Comparison of ENCODE assay signal across 14 cellular contexts in genomic region chr5:177434437-177434836, GRCh38. TPM values are rescaled to one million over a fixed set of nuclear protein-coding genes. Genes with fewer than 3 reads are reported as not detected.
A peak's percentile ranks its signal among the peaks of the same experiment; 100 is the strongest.
DNase-seq lines count a peak whose midpoint lies in the region; ATAC-seq and TF ChIP-seq lines count a peak whose summit lies in the region.
"Had no signal": no experiment of that assay in that cellular context is flagged by ENCODE, and none has a peak within 500 bp of the region (broad histone marks: within the 10 kb centered on the region; RNA-seq: fewer than 3 reads in every experiment).

No MANE protein-coding gene starts in this region.

- H3K27ac Mint-ChIP-seq in CD4-positive, alpha-beta T cell: peak overlapping the region; percentile 93
- peak overlapping the region; percentile 62 for H3K27ac Mint-ChIP-seq in T-helper 1 cell treated with Interleukin-12 subunit alpha and Interleukin-12 subunit beta and Interleukin-4 antibody, amounts not matched to agents 30 μg/mL and 1 μg/mL, for 36 hours
- H3K27ac Mint-ChIP-seq in activated T-helper 1 cell treated with anti-CD3 and anti-CD28 coated beads, Interleukin-12 subunit alpha, Interleukin-12 subunit beta, Interleukin-2, Interleukin-4 antibody, amounts not matched to agents 30 ng/mL and 10 ng/mL and 1 ng/mL, durations not matched to agents 14 hours and 24 hours and 36 hours: peak overlapping the region; percentile 83
- peak overlapping the region in 9 of 10 donors; percentile 83 to 95 (median 87) for H3K27ac Mint-ChIP-seq in naive thymus-derived CD8-positive, alpha-beta T cell

- H3K9ac ChIP-seq in MM.1S (ENCODE audit: low read length): no peak overlapping the region

- peak overlapping the region; percentile 92 for H3K27ac ChIP-seq in CD4-positive, alpha-beta T cell (ENCODE audit: low read depth, low read length)
- H3K27ac ChIP-seq in MM.1S (ENCODE audit: low read length): no peak overlapping the region
- H3K27ac ChIP-seq: esophagus muscularis mucosa had no signal

- H3K9me3 Mint-ChIP-seq in CD4-positive, alpha-beta T cell: no peaks in the 10 kb centered on the region
- no peaks in the 10 kb centered on the region for H3K9me3 Mint-ChIP-seq in T-helper 1 cell treated with Interleukin-12 subunit alpha and Interleukin-12 subunit beta and Interleukin-4 antibody, amounts not matched to agents 30 μg/mL and 1 μg/mL, for 36 hours
- H3K9me3 Mint-ChIP-seq in activated T-helper 1 cell treated with anti-CD3 and anti-CD28 coated beads, Interleukin-12 subunit alpha, Interleukin-12 subunit beta, Interleukin-2, Interleukin-4 antibody, amounts not matched to agents 30 ng/mL and 10 ng/mL and 1 ng/mL, durations not matched to agents 14 hours and 24 hours and 36 hours: no peaks in the 10 kb centered on the region
- H3K9me3 Mint-ChIP-seq in naive thymus-derived CD8-positive, alpha-beta T cell: no peaks in the 10 kb centered on the region

- peaks cover 80% of the 10 kb centered on the region for H3K4me1 Mint-ChIP-seq in CD4-positive, alpha-beta T cell (ENCODE audit: low read depth)
- H3K4me1 Mint-ChIP-seq in T-helper 1 cell treated with Interleukin-12 subunit alpha and Interleukin-12 subunit beta and Interleukin-4 antibody, amounts not matched to agents 30 μg/mL and 1 μg/mL, for 36 hours (ENCODE audit: low read depth): peaks cover 43% of the 10 kb centered on the region
- H3K4me1 Mint-ChIP-seq in activated T-helper 1 cell treated with anti-CD3 and anti-CD28 coated beads, Interleukin-12 subunit alpha, Interleukin-12 subunit beta, Interleukin-2, Interleukin-4 antibody, amounts not matched to agents 30 ng/mL and 10 ng/mL and 1 ng/mL, durations not matched to agents 14 hours and 24 hours and 36 hours (ENCODE audit: low read depth): peaks cover 42% of the 10 kb centered on the region
- H3K4me1 Mint-ChIP-seq in naive thymus-derived CD8-positive, alpha-beta T cell: peaks cover 21 to 90% (median 83%) of the 10 kb centered on the region in 4 donors

- no peaks in the 10 kb centered on the region for H3K27me3 ChIP-seq in CD4-positive, alpha-beta T cell (ENCODE audit: control insufficient read depth, insufficient read depth, low read length)
- H3K27me3 ChIP-seq in MM.1S (replicated peaks; ENCODE audit: insufficient read depth, low read length): no peaks in the 10 kb centered on the region
- H3K27me3 ChIP-seq: esophagus muscularis mucosa had no signal

- peaks cover 24% of the 10 kb centered on the region for H3F3A ChIP-seq in MM.1S (ENCODE audit: insufficient read depth, low read length)

- POLR2A ChIA-PET in CD4-positive, alpha-beta T cell (lab: Charles Lee): interaction anchor here (0.7 to 12.6 kb wide), 5 partner anchors 8 to 29 kb away, joined by 3 to 661 read pairs (median 6); partner anchors contain the start of genes F12, GRK6 and PRR7
- POLR2A ChIA-PET in naive thymus-derived CD8-positive, alpha-beta T cell (lab: Charles Lee): interaction anchor here (0.9 to 34.6 kb wide), 6 partner anchors 9 to 97 kb away, joined by 4 to 1530 read pairs (median 10); partner anchors contain the start of genes F12, GRK6 and PRR7

- no peaks in the 10 kb centered on the region for H4K20me1 ChIP-seq in MM.1S (ENCODE audit: insufficient read depth, low read length)

- peak; percentile 48 for ATAC-seq in CD4-positive, alpha-beta T cell (ENCODE audit: poor library complexity)
- peak in 1 of 2 donors; percentile 12 for ATAC-seq in naive thymus-derived CD8-positive, alpha-beta T cell
- ATAC-seq in GM21619 (IDR thresholded peaks at IDR 0.05; ENCODE audit: unreplicated experiment) (no peak), HG02571 (IDR thresholded peaks at IDR 0.05; ENCODE audit: unreplicated experiment) (no peak)

- H2AFZ ChIP-seq in MM.1S (ENCODE audit: low read length): no peak overlapping the region

- CTCF ChIA-PET in CD4-positive, alpha-beta T cell (lab: Charles Lee): interaction anchor here (1.3 to 2.4 kb wide), 2 partner anchors 31 to 44 kb away, joined by 4 to 16 read pairs; no protein-coding TSS in a partner anchor

- DNase-seq in CD4-positive, alpha-beta T cell: peak in 5 of 10 experiments; percentile 31 to 52 (median 45)
- no peak for DNase-seq in activated T-helper 1 cell treated with anti-CD3 and anti-CD28 coated beads, Interleukin-12 subunit alpha, Interleukin-12 subunit beta, Interleukin-2, Interleukin-4 antibody, amounts not matched to agents 30 ng/mL and 10 ng/mL and 1 ng/mL, durations not matched to agents 14 hours and 24 hours and 36 hours (ENCODE audit: low spot score)
- peak in 1 of 10 donors; percentile 36 for DNase-seq in naive thymus-derived CD8-positive, alpha-beta T cell
- DNase-seq in MM.1S (no peak), NCI-H1930 (lab: John Stamatoyannopoulos, UW) (no peak)
- DNase-seq: COR-L47, SHP77 treated with DMSO at 0.1 percent for 48 hours, substantia nigra had no signal

- H3K9me3 ChIP-seq in CD4-positive, alpha-beta T cell (ENCODE audit: control insufficient read depth, low read length): no peaks in the 10 kb centered on the region
- H3K9me3 ChIP-seq in MM.1S (replicated peaks; ENCODE audit: insufficient read depth, low read length): no peaks in the 10 kb centered on the region
- H3K9me3 ChIP-seq: esophagus muscularis mucosa had no signal

- H3K36me3 ChIP-seq in MM.1S (replicated peaks; ENCODE audit: insufficient read depth, low read length): peaks cover 23% of the 10 kb centered on the region

- no peak for TF ChIP-seq CTCF in CD4-positive, alpha-beta T cell (IDR thresholded peaks at IDR 0.05)
- no peak for TF ChIP-seq CTCF in MM.1S (IDR thresholded peaks at IDR 0.05; ENCODE audit: low read length)

- H3K27me3 Mint-ChIP-seq in CD4-positive, alpha-beta T cell: no peaks in the 10 kb centered on the region
- H3K27me3 Mint-ChIP-seq in T-helper 1 cell treated with Interleukin-12 subunit alpha and Interleukin-12 subunit beta and Interleukin-4 antibody, amounts not matched to agents 30 μg/mL and 1 μg/mL, for 36 hours (ENCODE audit: low read depth): no peaks in the 10 kb centered on the region
- no peaks in the 10 kb centered on the region for H3K27me3 Mint-ChIP-seq in activated T-helper 1 cell treated with anti-CD3 and anti-CD28 coated beads, Interleukin-12 subunit alpha, Interleukin-12 subunit beta, Interleukin-2, Interleukin-4 antibody, amounts not matched to agents 30 ng/mL and 10 ng/mL and 1 ng/mL, durations not matched to agents 14 hours and 24 hours and 36 hours (ENCODE audit: insufficient read depth)
- no peaks in the 10 kb centered on the region for H3K27me3 Mint-ChIP-seq in naive thymus-derived CD8-positive, alpha-beta T cell

- peaks cover 94% of the 10 kb centered on the region for H3K36me3 Mint-ChIP-seq in CD4-positive, alpha-beta T cell (ENCODE audit: low read depth)
- peaks cover 53% of the 10 kb centered on the region for H3K36me3 Mint-ChIP-seq in T-helper 1 cell treated with Interleukin-12 subunit alpha and Interleukin-12 subunit beta and Interleukin-4 antibody, amounts not matched to agents 30 μg/mL and 1 μg/mL, for 36 hours (ENCODE audit: low read depth)
- H3K36me3 Mint-ChIP-seq in activated T-helper 1 cell treated with anti-CD3 and anti-CD28 coated beads, Interleukin-12 subunit alpha, Interleukin-12 subunit beta, Interleukin-2, Interleukin-4 antibody, amounts not matched to agents 30 ng/mL and 10 ng/mL and 1 ng/mL, durations not matched to agents 14 hours and 24 hours and 36 hours (ENCODE audit: low read depth): peaks cover 50% of the 10 kb centered on the region
- H3K36me3 Mint-ChIP-seq in naive thymus-derived CD8-positive, alpha-beta T cell: peaks cover 0 to 72% (median 27%) of the 10 kb centered on the region in 3 donors

- intact Hi-C loops in CD4-positive, alpha-beta T cell (cut with DNase I, micrococcal nuclease): no loop called here
- intact Hi-C loops in activated T-helper 1 cell treated with anti-CD3 and anti-CD28 coated beads, Interleukin-12 subunit alpha, Interleukin-12 subunit beta, Interleukin-2, Interleukin-4 antibody, amounts not matched to agents 30 ng/mL and 10 ng/mL and 1 ng/mL, durations not matched to agents 14 hours and 24 hours and 36 hours (cut with micrococcal nuclease): loop anchor here (1.0 kb wide), 1 partner anchor 8 kb away; the partner anchor contains the start of gene GRK6

- no peak overlapping the region for H3K4me3 ChIP-seq in MM.1S (ENCODE audit: low read length)
- H3K4me3 ChIP-seq: esophagus muscularis mucosa had no signal

- H3K9me2 ChIP-seq in MM.1S (replicated peaks; ENCODE audit: insufficient read depth, low read length): no peaks in the 10 kb centered on the region

- H3K79me2 ChIP-seq in MM.1S (ENCODE audit: low read length): peaks cover 62% of the 10 kb centered on the region

- H3K4me2 ChIP-seq in MM.1S (ENCODE audit: low read depth, low read length): no peak overlapping the region

- H3K4me1 ChIP-seq in MM.1S (ENCODE audit: low read length): peaks cover 31% of the 10 kb centered on the region

- H3K4me3 Mint-ChIP-seq in CD4-positive, alpha-beta T cell: peak overlapping the region; percentile 86
- peak overlapping the region; percentile 31 for H3K4me3 Mint-ChIP-seq in T-helper 1 cell treated with Interleukin-12 subunit alpha and Interleukin-12 subunit beta and Interleukin-4 antibody, amounts not matched to agents 30 μg/mL and 1 μg/mL, for 36 hours
- H3K4me3 Mint-ChIP-seq in activated T-helper 1 cell treated with anti-CD3 and anti-CD28 coated beads, Interleukin-12 subunit alpha, Interleukin-12 subunit beta, Interleukin-2, Interleukin-4 antibody, amounts not matched to agents 30 ng/mL and 10 ng/mL and 1 ng/mL, durations not matched to agents 14 hours and 24 hours and 36 hours: peak overlapping the region; percentile 66
- H3K4me3 Mint-ChIP-seq in naive thymus-derived CD8-positive, alpha-beta T cell: peak overlapping the region; percentile 49 to 81 (median 66)

RNA-seq across cellular contexts. Expression of gene GRK6, which starts 8.0 kb away (rescaled TPM):
- total RNA-seq in CD4-positive, alpha-beta T cell: 100 to 1,000 TPM; 186 to 192 TPM
- 122 and 132 TPM in 2 replicates for total RNA-seq in activated T-helper 1 cell treated with anti-CD3 and anti-CD28 coated beads, Interleukin-12 subunit alpha, Interleukin-12 subunit beta, Interleukin-2, Interleukin-4 antibody, amounts not matched to agents 30 ng/mL and 10 ng/mL and 1 ng/mL, durations not matched to agents 14 hours and 24 hours and 36 hours
- 100 to 1,000 TPM; 176 to 181 TPM for total RNA-seq in naive thymus-derived CD8-positive, alpha-beta T cell
- 100 to 1,000 TPM in 2 of 3 donors, 10 to 100 TPM in 1; 83.1 to 204 (median 104) TPM for polyA plus RNA-seq in naive thymus-derived CD8-positive, alpha-beta T cell

RNA-seq across cellular contexts. Expression of gene PRR7, which starts 12.2 kb away (rescaled TPM):
- 10 to 100 TPM; 23.3 to 23.5 TPM for total RNA-seq in CD4-positive, alpha-beta T cell
- 10.3 and 11.2 TPM in 2 replicates for total RNA-seq in activated T-helper 1 cell treated with anti-CD3 and anti-CD28 coated beads, Interleukin-12 subunit alpha, Interleukin-12 subunit beta, Interleukin-2, Interleukin-4 antibody, amounts not matched to agents 30 ng/mL and 10 ng/mL and 1 ng/mL, durations not matched to agents 14 hours and 24 hours and 36 hours
- 1 to 10 TPM; 7.6 to 7.7 TPM for total RNA-seq in naive thymus-derived CD8-positive, alpha-beta T cell
- polyA plus RNA-seq in naive thymus-derived CD8-positive, alpha-beta T cell: 10 to 100 TPM; 14.6 to 21.6 (median 20.6) TPM

RNA-seq across cellular contexts. Expression of gene F12, which starts 25.1 kb away (rescaled TPM):
- under 1 TPM; 0.20 to 0.60 TPM for total RNA-seq in CD4-positive, alpha-beta T cell
- 1.3 and 2.2 TPM in 2 replicates for total RNA-seq in activated T-helper 1 cell treated with anti-CD3 and anti-CD28 coated beads, Interleukin-12 subunit alpha, Interleukin-12 subunit beta, Interleukin-2, Interleukin-4 antibody, amounts not matched to agents 30 ng/mL and 10 ng/mL and 1 ng/mL, durations not matched to agents 14 hours and 24 hours and 36 hours
- not detected for total RNA-seq in naive thymus-derived CD8-positive, alpha-beta T cell
- under 1 TPM; 0.21 to 0.26 (median 0.25) TPM for polyA plus RNA-seq in naive thymus-derived CD8-positive, alpha-beta T cell

RNA-seq across cellular contexts. Expression of gene PFN3, which starts 34.0 kb away (rescaled TPM):
- not detected for total RNA-seq in CD4-positive, alpha-beta T cell
- total RNA-seq in activated T-helper 1 cell treated with anti-CD3 and anti-CD28 coated beads, Interleukin-12 subunit alpha, Interleukin-12 subunit beta, Interleukin-2, Interleukin-4 antibody, amounts not matched to agents 30 ng/mL and 10 ng/mL and 1 ng/mL, durations not matched to agents 14 hours and 24 hours and 36 hours: not detected in 2 replicates
- not detected for total RNA-seq in naive thymus-derived CD8-positive, alpha-beta T cell
- not detected for polyA plus RNA-seq in naive thymus-derived CD8-positive, alpha-beta T cell
- total RNA-seq: bronchial epithelial cell, esophagus muscularis mucosa, NCI-H460 had no signal

RNA-seq across cellular contexts. Expression of gene DBN1, which starts 39.0 kb away (rescaled TPM):
- 1 to 10 TPM; 1.8 to 2.5 TPM for total RNA-seq in CD4-positive, alpha-beta T cell
- 13.1 and 14.4 TPM in 2 replicates for total RNA-seq in activated T-helper 1 cell treated with anti-CD3 and anti-CD28 coated beads, Interleukin-12 subunit alpha, Interleukin-12 subunit beta, Interleukin-2, Interleukin-4 antibody, amounts not matched to agents 30 ng/mL and 10 ng/mL and 1 ng/mL, durations not matched to agents 14 hours and 24 hours and 36 hours
- 10 to 100 TPM; 57.0 to 62.9 TPM for total RNA-seq in naive thymus-derived CD8-positive, alpha-beta T cell
- 10 to 100 TPM; 20.5 to 25.3 (median 21.8) TPM for polyA plus RNA-seq in naive thymus-derived CD8-positive, alpha-beta T cell

Comparison
In these comparisons a context has a peak if more than half of its experiments do, and no peak if none do; other contexts are left out.
1. H3K4me3 Mint-ChIP-seq: peak in every context shown above with its lines; median percentile 86 in CD4-positive, alpha-beta T cell; 66 in activated T-helper 1 cell treated with anti-CD3 and anti-CD28 coated beads, Interleukin-12 subunit alpha, Interleukin-12 subunit beta, Interleukin-2, Interleukin-4 antibody, amounts not matched to agents 30 ng/mL and 10 ng/mL and 1 ng/mL, durations not matched to agents 14 hours and 24 hours and 36 hours; 66 in naive thymus-derived CD8-positive, alpha-beta T cell; 31 in T-helper 1 cell treated with Interleukin-12 subunit alpha and Interleukin-12 subunit beta and Interleukin-4 antibody, amounts not matched to agents 30 μg/mL and 1 μg/mL, for 36 hours.